Comparison of ENCODE assay signal across 8 cellular contexts in genomic region chr3:73508330-73508954, GRCh38.
DNase-seq lines count a peak whose midpoint lies in the region; ATAC-seq, FAIRE-seq and TF ChIP-seq lines count a peak whose summit lies in the region.

No MANE protein-coding gene starts in this region.

- TF ChIP-seq CTCF in brain microvascular endothelial cell (IDR thresholded peaks at IDR 0.05; ENCODE audit: low read depth, low read length, missing control alignments) = peak; percentile 83

- no peak overlapping the region for H3K27ac ChIP-seq in brain microvascular endothelial cell

- ATAC-seq in HG03521 (IDR thresholded peaks at IDR 0.05; ENCODE audit: unreplicated experiment) (peak; percentile 57), HG03378 (IDR thresholded peaks at IDR 0.05; ENCODE audit: unreplicated experiment) (no peak)
- ATAC-seq in stimulated activated naive CD8-positive, alpha-beta T cell treated with anti-CD3 and anti-CD28 coated beads, Interleukin-15, Interleukin-2, amounts not matched to agents 100 U/mL and 50 U/mL, for 24 hours = no peak

- H3K27me3 ChIP-seq in brain microvascular endothelial cell (replicated peaks) = no peaks in the 10 kb centered on the region

- H3K4me3 ChIP-seq in brain microvascular endothelial cell (ENCODE audit: low read depth, low read length) = no peak overlapping the region

- in situ Hi-C loops in brain microvascular endothelial cell (cut with HindIII; ENCODE audit: low pct_ligation_motif_present, low sequenced_read_pairs) = no loop called here

- DNase-seq in COR-L47 (lab: John Stamatoyannopoulos, UW) (peak; percentile 64), GM19238 (ENCODE audit: insufficient read length, low spot score) (peak; percentile 22), NCI-H774 (lab: John Stamatoyannopoulos, UW) (peak; percentile 41), brain microvascular endothelial cell (peak; percentile 61)
- DNase-seq in stimulated activated naive CD8-positive, alpha-beta T cell treated with anti-CD3 and anti-CD28 coated beads, Interleukin-15, Interleukin-2, amounts not matched to agents 100 U/mL and 50 U/mL, for 24 hours = peak; percentile 35

- no peaks in the 10 kb centered on the region for H3K36me3 ChIP-seq in brain microvascular endothelial cell (replicated peaks)

- peak; percentile 66 for FAIRE-seq in islet of Langerhans (lab: Jason Lieb, UNC)
